In the genomic region with DNA sequence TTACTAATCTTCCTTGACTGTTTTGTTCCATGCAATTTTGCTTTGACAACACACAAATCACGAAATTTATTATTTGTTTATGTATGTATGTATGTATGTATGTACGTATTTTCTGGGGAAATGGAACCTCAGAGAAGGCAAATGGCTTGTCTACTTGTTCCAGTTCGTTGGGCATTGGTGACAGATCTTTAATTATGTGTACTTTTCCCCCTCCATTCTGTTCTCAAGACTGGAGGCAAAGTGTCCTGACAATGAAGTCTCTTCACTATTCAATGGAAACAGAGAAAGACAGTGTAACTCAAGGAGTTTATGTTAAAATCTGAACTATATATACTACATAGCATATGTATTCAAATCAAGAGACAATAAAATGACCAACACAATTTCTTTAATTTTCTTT, we compare ENCODE assay signal across 23 cellular contexts.
DNase-seq lines count a peak whose midpoint lies in the region; ATAC-seq, FAIRE-seq and TF ChIP-seq lines count a peak whose summit lies in the region.
"Had no signal": no experiment of that assay in that cellular context is flagged by ENCODE, and none has a peak within 500 bp of the region (broad histone marks: within the 10 kb centered on the region; RNA-seq: fewer than 3 reads in every experiment).

No MANE protein-coding gene starts in this region.

- ATAC-seq in foreskin keratinocyte = no peak
- ATAC-seq in GM18868 (IDR thresholded peaks at IDR 0.05; ENCODE audit: unreplicated experiment) = no peak
- ATAC-seq: CD8-positive, alpha-beta T cell; HCT116 had no signal

- H3K4me3 ChIP-seq in Caco-2 (ENCODE audit: low read depth, low read length) = no peak overlapping the region
- H3K4me3 ChIP-seq: BLaER1, GM23338 had no signal

- H3K27ac ChIP-seq in foreskin keratinocyte = peak overlapping the region; percentile 98
- H3K27ac ChIP-seq: 22Rv1, BLaER1, C4-2B had no signal

- intact Hi-C loops in Caco-2 (cut with micrococcal nuclease; ENCODE audit: unreplicated experiment) = no loop called here

- H3K27me3 ChIP-seq in Caco-2 (replicated peaks; ENCODE audit: control insufficient read depth, insufficient read depth, low read length) (no peaks in the 10 kb centered on the region), foreskin keratinocyte (no peaks in the 10 kb centered on the region)
- H3K27me3 ChIP-seq: BLaER1 had no signal

- H3K36me3 ChIP-seq in Caco-2 (ENCODE audit: control insufficient read depth, insufficient read depth, low read length) = no peaks in the 10 kb centered on the region
- H3K36me3 ChIP-seq: BLaER1 had no signal

- FAIRE-seq in GM19239 (lab: Jason Lieb, UNC) = no peak
- FAIRE-seq: A204.1, D721Med, G401.6, GM12892 had no signal

- DNase-seq in DMS79 treated with DMSO at 0.1 percent for 48 hours (lab: John Stamatoyannopoulos, UW) = peak; percentile 55
- DNase-seq in DMS79 (lab: John Stamatoyannopoulos, UW) = no peak
- DNase-seq in Caco-2 = no peak
- DNase-seq in foreskin keratinocyte = no peak
- no peak for DNase-seq in nephron progenitor cell
- no peak for DNase-seq in NCI-H226
- no peak for DNase-seq in GM19239 (ENCODE audit: insufficient read length, low spot score)
- DNase-seq: CD4-positive, CD25-positive, alpha-beta regulatory T cell; CD8-positive, alpha-beta T cell; DMS 273 treated with DMSO at 0.1 percent for 48 hours; DND-41 had no signal

- no peaks in the 10 kb centered on the region for H3K4me1 Mint-ChIP-seq in Caco-2 (ENCODE audit: low read depth, unreplicated experiment)
- H3K4me1 Mint-ChIP-seq in nephron progenitor cell = peaks cover 71% of the 10 kb centered on the region
- H3K4me1 Mint-ChIP-seq: B cell; CD4-positive, CD25-positive, alpha-beta regulatory T cell had no signal

- peak overlapping the region; percentile 12 for H3K27ac Mint-ChIP-seq in Caco-2 (ENCODE audit: unreplicated experiment)
- H3K27ac Mint-ChIP-seq in nephron progenitor cell = peak overlapping the region; percentile 95
- H3K27ac Mint-ChIP-seq: B cell; CD4-positive, CD25-positive, alpha-beta regulatory T cell; CD8-positive, alpha-beta T cell; GM23338; H9 had no signal

- BruUV-seq in Caco-2 (replicated peaks; lab: Mats Ljungman, UMichigan) = no TSS peak

- H3K9me3 Mint-ChIP-seq in Caco-2 (ENCODE audit: unreplicated experiment) = peaks cover 11% of the 10 kb centered on the region
- peaks cover 21% of the 10 kb centered on the region for H3K9me3 Mint-ChIP-seq in nephron progenitor cell
- H3K9me3 Mint-ChIP-seq: CD8-positive, alpha-beta T cell had no signal

- POLR2A ChIA-PET in Caco-2 (lab: Charles Lee) = no interaction called here

- no peaks in the 10 kb centered on the region for H3K36me3 Mint-ChIP-seq in Caco-2 (ENCODE audit: insufficient read depth, unreplicated experiment)
- peaks cover 27% of the 10 kb centered on the region for H3K36me3 Mint-ChIP-seq in nephron progenitor cell (ENCODE audit: low read depth)
- H3K36me3 Mint-ChIP-seq: CD4-positive, CD25-positive, alpha-beta regulatory T cell; CD8-positive, alpha-beta T cell had no signal

- no peaks in the 10 kb centered on the region for H3K9me3 ChIP-seq in Caco-2
- H3K9me3 ChIP-seq: BLaER1 had no signal

- no peaks in the 10 kb centered on the region for H3K27me3 Mint-ChIP-seq in Caco-2 (ENCODE audit: insufficient read depth, unreplicated experiment)
- peaks cover 3% of the 10 kb centered on the region for H3K27me3 Mint-ChIP-seq in nephron progenitor cell (ENCODE audit: low read depth, poor library complexity)
- H3K27me3 Mint-ChIP-seq: B cell; CD4-positive, CD25-positive, alpha-beta regulatory T cell had no signal

- no peaks in the 10 kb centered on the region for H3K4me1 ChIP-seq in Caco-2
- peaks cover 27% of the 10 kb centered on the region for H3K4me1 ChIP-seq in foreskin keratinocyte
- H3K4me1 ChIP-seq: BLaER1 had no signal

- H3K4me3 Mint-ChIP-seq in Caco-2 (ENCODE audit: unreplicated experiment) (no peak overlapping the region), nephron progenitor cell (peak overlapping the region; percentile 47)
- H3K4me3 Mint-ChIP-seq: B cell; CD4-positive, CD25-positive, alpha-beta regulatory T cell; CD8-positive, alpha-beta T cell; GM23338; H9 had no signal

- CTCF ChIA-PET in Caco-2 (lab: Charles Lee) = no interaction called here

- TF ChIP-seq CTCF in Caco-2 (IDR thresholded peaks at IDR 0.05; ENCODE audit: insufficient read depth in 1 of 2, low read depth in 1 of 2, low read length in 1 of 2, severe bottlenecking in 1 of 2, unreplicated experiment in 1 of 2) (no peak), foreskin keratinocyte (conservative IDR thresholded peaks at IDR 0.05) (no peak), nephron progenitor cell (IDR thresholded peaks at IDR 0.05) (no peak)
